8 cellular contexts compared by ENCODE assay signal in the genomic region with DNA sequence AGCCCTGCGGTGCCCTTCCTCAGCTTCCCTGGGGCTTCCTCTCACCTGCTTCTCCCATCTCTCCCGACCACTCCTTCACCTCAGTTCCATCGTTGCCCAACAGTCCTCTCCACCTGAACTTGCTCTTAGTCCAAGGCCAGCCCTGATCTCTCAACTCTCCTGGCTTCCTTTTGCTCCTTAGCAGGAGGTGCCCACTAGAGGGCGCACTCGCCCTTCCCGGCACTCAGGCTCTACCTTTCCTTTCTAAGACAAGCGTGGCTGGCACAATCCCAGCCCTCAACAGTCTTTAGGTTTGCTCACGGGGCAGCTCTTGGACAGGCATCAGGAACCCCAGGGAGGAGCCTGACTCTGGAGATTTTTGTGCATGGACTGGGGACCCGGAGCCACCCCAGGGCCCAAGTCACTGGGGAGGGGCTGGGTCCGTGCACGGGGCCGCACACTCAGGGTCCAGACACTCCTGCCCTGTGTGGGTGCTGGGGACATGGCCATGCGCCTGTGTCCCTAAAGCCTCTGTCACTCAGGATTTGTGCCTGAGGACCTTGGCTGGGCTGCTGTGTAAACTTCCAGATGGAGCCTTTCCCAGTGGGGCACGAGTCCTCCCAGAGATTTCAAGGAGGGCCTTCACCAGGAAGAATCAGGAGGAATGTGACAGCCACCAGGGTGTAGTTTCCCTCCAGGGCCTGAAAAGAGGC. TPM values are rescaled to one million over a fixed set of nuclear protein-coding genes. Genes with fewer than 3 reads are reported as not detected.
A peak's percentile ranks its signal among the peaks of the same experiment; 100 is the strongest.
DNase-seq lines count a peak whose midpoint lies in the region; TF ChIP-seq lines count a peak whose summit lies in the region.

No MANE protein-coding gene starts in this region.

- DNase-seq in AG10803 (ENCODE audit: low read depth): peak; percentile 7
- peak; percentile 82 for DNase-seq in GM13977 (ENCODE audit: low spot score)
- DNase-seq in NCI-H526 (lab: John Stamatoyannopoulos, UW): peak; percentile 21 to 81
- peak in 2 of 3 experiments; percentile 37 to 64 for DNase-seq in activated CD8-positive, alpha-beta memory T cell treated with anti-CD3 and anti-CD28 coated beads for 48 hours (ENCODE audit: low read depth in 2 of 3, low spot score in 2 of 3)
- DNase-seq in fibroblast of mammary gland (ENCODE audit: low read depth): peak; percentile 40
- no peak for DNase-seq in osteocyte (ENCODE audit: extremely low spot score, unreplicated experiment)
- no peak for DNase-seq in effector CD8-positive, alpha-beta T cell (lab: John Stamatoyannopoulos, UW)
- DNase-seq in mesenchymal stem cell: no peak

- H3K4me3 ChIP-seq in AG10803 (ENCODE audit: low read length) (no peak overlapping the region), fibroblast of mammary gland (ENCODE audit: control insufficient read depth, low read depth, low read length) (no peak overlapping the region), mesenchymal stem cell (ENCODE audit: insufficient read depth in 1 of 2, low read depth in 1 of 2, low read length in 2 of 2) (no peak overlapping the region)

- H3K79me1 ChIP-seq in mesenchymal stem cell (replicated peaks; ENCODE audit: low read length, poor library complexity, severe bottlenecking): no peaks in the 10 kb centered on the region

- no peak overlapping the region for H2BK5ac ChIP-seq in mesenchymal stem cell (ENCODE audit: low read depth, low read length, poor library complexity, severe bottlenecking)

- no peaks in the 10 kb centered on the region for H3K9me3 ChIP-seq in mesenchymal stem cell (ENCODE audit: control insufficient read depth, low read length)

- in situ Hi-C loops in GM13977 (cut with MboI; ENCODE audit: low pct_unique_long_range_greater_than_20kb, low sequenced_read_pairs, unreplicated experiment): no loop called here

- peaks cover 0 to 35% of the 10 kb centered on the region in 2 experiments for H3K27me3 ChIP-seq in mesenchymal stem cell (ENCODE audit: control insufficient read depth in 1 of 2, insufficient read depth in 1 of 2, low read length in 2 of 2)

- no peak overlapping the region for H2AK5ac ChIP-seq in mesenchymal stem cell (ENCODE audit: low read length, severe bottlenecking)

- H3K27ac Mint-ChIP-seq in osteocyte (ENCODE audit: unreplicated experiment): no peak overlapping the region

- no peak overlapping the region for H3K18ac ChIP-seq in mesenchymal stem cell (ENCODE audit: low read depth in 1 of 2, low read length in 2 of 2)

- H3K27ac ChIP-seq in mesenchymal stem cell (ENCODE audit: low read length, poor library complexity, severe bottlenecking): no peak overlapping the region

- no peak overlapping the region for H3K14ac ChIP-seq in mesenchymal stem cell (ENCODE audit: low read length in 2 of 2)

- no peaks in the 10 kb centered on the region for H3K4me1 ChIP-seq in mesenchymal stem cell (ENCODE audit: control insufficient read depth, insufficient read depth, low read depth, low read length)

- H4K91ac ChIP-seq in mesenchymal stem cell (ENCODE audit: low read length): no peak overlapping the region

- no peak overlapping the region for H2BK15ac ChIP-seq in mesenchymal stem cell (ENCODE audit: low read depth, poor library complexity, severe bottlenecking)

- H3K4ac ChIP-seq in mesenchymal stem cell (ENCODE audit: low read depth in 1 of 2, low read length in 2 of 2): no peak overlapping the region

- no peak overlapping the region for H3K9ac ChIP-seq in mesenchymal stem cell (ENCODE audit: low read length)

- no peak overlapping the region for H2AFZ ChIP-seq in mesenchymal stem cell (ENCODE audit: low read depth, low read length)

- no peaks in the 10 kb centered on the region for H3K36me3 ChIP-seq in mesenchymal stem cell (ENCODE audit: control insufficient read depth in 1 of 2, insufficient read depth in 2 of 2, low read depth in 1 of 2, low read length in 2 of 2)

- no peak overlapping the region for H2BK120ac ChIP-seq in mesenchymal stem cell (ENCODE audit: low read depth, low read length)

- H2BK12ac ChIP-seq in mesenchymal stem cell (ENCODE audit: low read length in 2 of 2): no peak overlapping the region

- no peak overlapping the region for H3K23ac ChIP-seq in mesenchymal stem cell (ENCODE audit: low read length in 2 of 2)

- no peaks in the 10 kb centered on the region for H3K9me3 Mint-ChIP-seq in osteocyte (ENCODE audit: unreplicated experiment)

- H3K36me3 Mint-ChIP-seq in osteocyte (ENCODE audit: unreplicated experiment): no peaks in the 10 kb centered on the region

- 42% methylated on average over 14 of the region's 14 CpGs for WGBS in mesenchymal stem cell

- TF ChIP-seq CTCF in AG10803 (conservative IDR thresholded peaks at IDR 0.05; ENCODE audit: low read length) (peak; percentile 59), GM13977 (IDR thresholded peaks at IDR 0.05; ENCODE audit: extremely low read depth, insufficient read depth, missing control alignments) (peak; percentile 82), fibroblast of mammary gland (conservative IDR thresholded peaks at IDR 0.05; ENCODE audit: control insufficient read depth, insufficient read depth, low read depth, low read length) (peak; percentile 75), osteocyte (IDR thresholded peaks at IDR 0.05) (peak; percentile 45)

- no peak overlapping the region for H3K4me2 ChIP-seq in mesenchymal stem cell (ENCODE audit: low read length, poor library complexity, severe bottlenecking)

- H3K4me1 Mint-ChIP-seq in osteocyte (ENCODE audit: unreplicated experiment): no peaks in the 10 kb centered on the region

- no peak overlapping the region for H4K8ac ChIP-seq in mesenchymal stem cell (ENCODE audit: low read length)

- no peak overlapping the region for H3K4me3 Mint-ChIP-seq in osteocyte (ENCODE audit: unreplicated experiment)

- no peaks in the 10 kb centered on the region for H3K27me3 Mint-ChIP-seq in osteocyte (ENCODE audit: unreplicated experiment)

RNA-seq across cellular contexts. Expression of gene CEACAM8, which starts 12.1 kb away (rescaled TPM):
- not detected in 2 replicates for total RNA-seq in osteocyte
- polyA plus RNA-seq in mesenchymal stem cell (2013, experiment 1 of 2): not detected
- polyA plus RNA-seq in mesenchymal stem cell (2013, experiment 2 of 2): not detected

Comparison
In these comparisons a context has a peak if more than half of its experiments do, and no peak if none do; other contexts are left out.
1. DNase-seq: peak in AG10803 (single experiment), GM13977 (single experiment), NCI-H526 (2 of 2), activated CD8-positive, alpha-beta memory T cell treated with anti-CD3 and anti-CD28 coated beads for 48 hours (2 of 3) and fibroblast of mammary gland (single experiment); none in osteocyte (single experiment), effector CD8-positive, alpha-beta T cell (single experiment) and mesenchymal stem cell (single experiment).
2. Peak in every context shown above with its lines, with median percentiles within 50 percentile points of each other: CTCF ChIP-seq.